Comparison of ENCODE assay signal across 8 cellular contexts in the genomic region with DNA sequence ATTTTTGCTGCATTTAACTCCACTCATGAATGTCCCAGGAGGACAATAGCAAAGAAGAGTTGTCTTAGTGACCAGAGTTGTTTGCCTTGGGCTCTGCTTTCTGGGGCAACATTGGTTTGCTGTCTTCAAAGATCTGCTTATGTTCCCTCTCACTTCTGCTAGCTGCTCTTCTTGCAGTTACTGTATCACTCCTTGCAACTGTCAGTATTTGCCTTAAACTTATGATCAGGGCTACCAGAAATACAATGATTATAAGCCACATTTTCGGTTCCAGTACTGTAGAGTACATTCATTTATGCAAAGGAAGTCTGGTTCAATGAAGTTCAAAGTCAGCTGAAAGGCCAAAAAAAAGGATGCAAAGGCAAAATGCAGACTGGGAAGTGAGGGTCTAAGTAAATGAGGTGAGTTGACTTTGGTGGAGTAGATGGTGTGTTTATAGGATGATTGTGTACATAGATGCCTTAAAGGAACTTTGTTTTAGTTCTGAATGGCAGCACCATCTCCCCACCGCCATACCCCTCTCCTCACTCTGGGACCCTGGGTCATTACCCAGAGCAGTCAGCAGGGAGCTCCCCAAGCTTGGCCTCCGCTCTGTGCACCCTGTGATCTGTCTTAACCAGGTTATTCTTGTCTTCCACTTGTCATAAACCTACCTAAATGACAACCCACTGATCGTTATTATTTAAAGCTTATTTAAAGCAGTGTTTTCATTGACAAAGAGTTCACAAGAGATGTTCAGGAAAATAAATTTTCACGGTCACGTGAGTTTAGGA.
DNase-seq lines count a peak whose midpoint lies in the region; ATAC-seq lines count a peak whose summit lies in the region.

No MANE protein-coding gene starts in this region.

- peaks cover 4% of the 10 kb centered on the region for H3K27me3 Mint-ChIP-seq in activated naive CD4-positive, alpha-beta T cell treated with anti-CD3 and anti-CD28 coated beads, Interleukin-2, amount 10 ng/mL, durations not matched to agents 7 days and 5 days

- no peaks in the 10 kb centered on the region for H3K36me3 Mint-ChIP-seq in activated naive CD4-positive, alpha-beta T cell treated with anti-CD3 and anti-CD28 coated beads, Interleukin-2, amount 10 ng/mL, durations not matched to agents 7 days and 5 days

- DNase-seq in activated CD4-positive, alpha-beta T cell treated with anti-CD3 and anti-CD28 coated beads for 48 hours = peak; percentile 25
- no peak for DNase-seq in activated CD4-positive, alpha-beta T cell treated with anti-CD3 and anti-CD28 coated beads, Interleukin-2, amount 50 U/mL, for 4 hours
- peak; percentile 42 for DNase-seq in activated naive CD4-positive, alpha-beta T cell treated with anti-CD3 and anti-CD28 coated beads, Interleukin-2, amount 10 ng/mL, durations not matched to agents 7 days and 5 days
- peak; percentile 4 for DNase-seq in stimulated activated CD4-positive, alpha-beta T cell treated with anti-CD3 and anti-CD28 coated beads, Interleukin-1b, Interleukin-23, amount 100 ng/mL, for 48 hours
- DNase-seq in NCI-H1048 (lab: John Stamatoyannopoulos, UW) = no peak
- no peak for DNase-seq in SIG-M5 (lab: John Stamatoyannopoulos, UW)
- DNase-seq in NK-92 treated with Interleukin-12 subunit alpha and Interleukin-12 subunit beta, amount 100 ng/mL, for 24 hours (lab: John Stamatoyannopoulos, UW) = no peak

- CTCF ChIA-PET in activated naive CD4-positive, alpha-beta T cell treated with anti-CD3 and anti-CD28 coated beads, Interleukin-2, amount 10 ng/mL, durations not matched to agents 7 days and 5 days (lab: Charles Lee) = interaction anchor here (1.5 kb wide), 1 partner anchor 449 kb away, joined by 13 read pairs; no protein-coding TSS in a partner anchor

- no peak overlapping the region for H3K4me3 Mint-ChIP-seq in activated naive CD4-positive, alpha-beta T cell treated with anti-CD3 and anti-CD28 coated beads, Interleukin-2, amount 10 ng/mL, durations not matched to agents 7 days and 5 days

- no peak overlapping the region for H3K27ac Mint-ChIP-seq in activated naive CD4-positive, alpha-beta T cell treated with anti-CD3 and anti-CD28 coated beads, Interleukin-2, amount 10 ng/mL, durations not matched to agents 7 days and 5 days

- peak; percentile 46 for ATAC-seq in HG02973 (IDR thresholded peaks at IDR 0.05; ENCODE audit: unreplicated experiment)

- no peaks in the 10 kb centered on the region for H3K9me3 Mint-ChIP-seq in activated naive CD4-positive, alpha-beta T cell treated with anti-CD3 and anti-CD28 coated beads, Interleukin-2, amount 10 ng/mL, durations not matched to agents 7 days and 5 days

- H3K4me1 Mint-ChIP-seq in activated naive CD4-positive, alpha-beta T cell treated with anti-CD3 and anti-CD28 coated beads, Interleukin-2, amount 10 ng/mL, durations not matched to agents 7 days and 5 days = no peaks in the 10 kb centered on the region

Comparison
In these comparisons a context has a peak if more than half of its experiments do, and no peak if none do; other contexts are left out.
1. DNase-seq: peak in activated CD4-positive, alpha-beta T cell treated with anti-CD3 and anti-CD28 coated beads for 48 hours (single experiment), activated naive CD4-positive, alpha-beta T cell treated with anti-CD3 and anti-CD28 coated beads, Interleukin-2, amount 10 ng/mL, durations not matched to agents 7 days and 5 days (single experiment) and stimulated activated CD4-positive, alpha-beta T cell treated with anti-CD3 and anti-CD28 coated beads, Interleukin-1b, Interleukin-23, amount 100 ng/mL, for 48 hours (single experiment); none in activated CD4-positive, alpha-beta T cell treated with anti-CD3 and anti-CD28 coated beads, Interleukin-2, amount 50 U/mL, for 4 hours (0 of 2), NCI-H1048 (single experiment), SIG-M5 (single experiment) and NK-92 treated with Interleukin-12 subunit alpha and Interleukin-12 subunit beta, amount 100 ng/mL, for 24 hours (single experiment).